14 cellular contexts compared by ENCODE assay signal in the genomic region with DNA sequence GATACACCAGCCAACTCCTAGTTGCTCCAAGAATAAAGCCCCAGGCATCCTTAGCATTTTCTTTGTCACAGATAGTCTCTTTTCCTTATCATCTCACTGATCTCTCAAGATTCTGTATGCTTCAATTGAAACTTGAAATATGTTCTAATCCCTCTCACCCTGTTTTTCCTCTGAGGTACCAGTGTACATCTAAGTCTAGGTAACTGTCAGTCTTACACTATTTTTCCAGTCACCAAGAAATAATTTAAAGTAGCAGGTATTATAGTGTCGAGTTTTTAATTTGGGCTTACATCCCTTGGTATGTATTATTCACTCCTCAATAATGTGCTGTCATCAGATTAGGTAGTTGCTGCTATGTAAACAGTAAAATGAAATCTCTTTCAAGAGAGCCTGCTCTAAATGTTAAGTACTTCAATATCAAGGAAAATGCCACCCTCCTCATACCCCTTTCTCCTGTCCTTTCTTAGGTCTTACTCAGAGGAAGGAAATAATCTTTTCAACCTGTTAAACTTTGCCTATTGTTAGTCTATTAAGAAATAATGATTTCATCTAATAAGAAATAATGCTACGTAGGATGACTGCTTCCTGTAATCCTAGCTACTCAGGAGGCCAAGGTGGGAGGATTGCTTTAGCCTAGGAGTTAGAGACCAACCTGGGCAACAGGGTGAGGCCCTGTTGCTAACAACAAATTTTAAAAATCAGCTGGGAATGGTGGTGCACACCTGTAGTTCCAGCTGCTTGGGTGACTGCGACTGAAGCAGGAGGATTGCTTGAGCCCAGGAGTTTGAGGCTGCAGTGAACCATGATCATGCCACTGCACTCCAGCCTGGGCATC. TPM values are rescaled to one million over a fixed set of nuclear protein-coding genes. Genes with fewer than 3 reads are reported as not detected.
DNase-seq lines count a peak whose midpoint lies in the region; ATAC-seq and TF ChIP-seq lines count a peak whose summit lies in the region.
"Had no signal": no experiment of that assay in that cellular context is flagged by ENCODE, and none has a peak within 500 bp of the region (broad histone marks: within the 10 kb centered on the region; RNA-seq: fewer than 3 reads in every experiment).

No MANE protein-coding gene starts in this region.

- H3K27ac ChIP-seq in A673 (ENCODE audit: low read depth, low read length, poor library complexity, severe bottlenecking) (peak overlapping the region; percentile 22), brain microvascular endothelial cell (peak overlapping the region; percentile 41), mesodermal cell (ENCODE audit: low read depth, low read length, severe bottlenecking) (peak overlapping the region; percentile 74), stomach (no peak overlapping the region), heart left ventricle (no peak overlapping the region)
- H3K27ac ChIP-seq: BLaER1, Peyer's patch had no signal

- in situ Hi-C loops in brain microvascular endothelial cell (cut with HindIII; ENCODE audit: low pct_ligation_motif_present, low sequenced_read_pairs) = no loop called here

- TF ChIP-seq EP300 in stomach (IDR thresholded peaks at IDR 0.05) = no peak

- POLR2A ChIA-PET in A673 (lab: Charles Lee; ENCODE audit: low non-redundant PET) = interaction anchor here (0.6 kb wide), 1 partner anchor 23 kb away, joined by 5 read pairs; no protein-coding TSS in a partner anchor

- H3K4me3 ChIP-seq in A673 (ENCODE audit: low read depth, low read length, poor library complexity, severe bottlenecking) = no peak overlapping the region
- H3K4me3 ChIP-seq in brain microvascular endothelial cell (ENCODE audit: low read depth, low read length) = no peak overlapping the region
- no peak overlapping the region for H3K4me3 ChIP-seq in mesodermal cell (ENCODE audit: extremely low read depth, insufficient read depth, low read length, poor library complexity, severe bottlenecking)
- no peak overlapping the region for H3K4me3 ChIP-seq in stomach
- no peak overlapping the region for H3K4me3 ChIP-seq in heart left ventricle
- H3K4me3 ChIP-seq: BLaER1, Peyer's patch had no signal

- no peaks in the 10 kb centered on the region for H3K9me3 ChIP-seq in A673 (ENCODE audit: low read depth, low read length, poor library complexity, severe bottlenecking)
- no peaks in the 10 kb centered on the region for H3K9me3 ChIP-seq in mesodermal cell (ENCODE audit: control insufficient read depth, low read length)
- no peaks in the 10 kb centered on the region for H3K9me3 ChIP-seq in stomach
- no peaks in the 10 kb centered on the region for H3K9me3 ChIP-seq in heart left ventricle
- H3K9me3 ChIP-seq: BLaER1, Peyer's patch had no signal

- TF ChIP-seq POLR2A in stomach (IDR thresholded peaks at IDR 0.05) = no peak
- TF ChIP-seq POLR2A in heart left ventricle (IDR thresholded peaks at IDR 0.05) = no peak

- H3K27me3 ChIP-seq in A673 (replicated peaks; ENCODE audit: insufficient read depth, low read depth, low read length, poor library complexity) = no peaks in the 10 kb centered on the region
- no peaks in the 10 kb centered on the region for H3K27me3 ChIP-seq in brain microvascular endothelial cell (replicated peaks)
- H3K27me3 ChIP-seq in stomach = no peaks in the 10 kb centered on the region
- no peaks in the 10 kb centered on the region for H3K27me3 ChIP-seq in heart left ventricle
- H3K27me3 ChIP-seq: BLaER1, Peyer's patch had no signal

- DNase-seq in A673 (ENCODE audit: low spot score) (no peak), HS-27A (ENCODE audit: low read depth) (peak; percentile 30), brain microvascular endothelial cell (no peak), NCI-H82 (lab: John Stamatoyannopoulos, UW) (no peak), stomach (no peak), heart left ventricle (no peak)
- no peak for DNase-seq in activated naive CD4-positive, alpha-beta T cell treated with Interleukin-2 at 50 U/mL for 16 hours
- DNase-seq: activated CD8-positive, alpha-beta memory T cell treated with anti-CD3 and anti-CD28 coated beads, Interleukin-2, amount 50 U/mL, for 48 hours; anterior cingulate cortex; MM.1S; Peyer's patch; small intestine had no signal

- no TSS peak for BruUV-seq in A673 (replicated peaks; lab: Mats Ljungman, UMichigan)

- H3K4me1 ChIP-seq in A673 (ENCODE audit: insufficient read depth, low read length, poor library complexity, severe bottlenecking) (peaks cover 36% of the 10 kb centered on the region), mesodermal cell (ENCODE audit: control insufficient read depth, insufficient read depth, low read length, poor library complexity, severe bottlenecking) (peaks cover 26% of the 10 kb centered on the region), stomach (peaks cover 7 to 69% (median 53%) of the 10 kb centered on the region in 4 donors), heart left ventricle (peaks cover 3 to 53% (median 33%) of the 10 kb centered on the region in 12 donors)
- H3K4me1 ChIP-seq: BLaER1, Peyer's patch had no signal

- 83 to 100% methylated on average over 1 of the region's 3 CpGs for WGBS in mesodermal cell (ENCODE audit: insufficient coverage in 2 of 2), 2 experiments
- 75 to 85% (median 79%) methylated on average over 3 of the region's 3 CpGs for WGBS in stomach, 5 donors
- 70 to 78% (median 74%) methylated on average over 3 of the region's 3 CpGs for WGBS in heart left ventricle, 4 donors

- TF ChIP-seq CTCF in A673 (conservative IDR thresholded peaks at IDR 0.05; ENCODE audit: low read depth, low read length) = no peak
- no peak for TF ChIP-seq CTCF in brain microvascular endothelial cell (IDR thresholded peaks at IDR 0.05; ENCODE audit: low read depth, low read length, missing control alignments)
- TF ChIP-seq CTCF in stomach (IDR thresholded peaks at IDR 0.05) = no peak
- no peak for TF ChIP-seq CTCF in heart left ventricle (IDR thresholded peaks at IDR 0.05)

- CTCF ChIA-PET in A673 (lab: Charles Lee) = no interaction called here

- ATAC-seq in heart left ventricle = no peak

- intact Hi-C loops in A673 (cut with micrococcal nuclease; ENCODE audit: unreplicated experiment) = no loop called here
- intact Hi-C loops in stomach (cut with DNase I; ENCODE audit: low total_unique reads) = no loop called here
- intact Hi-C loops in heart left ventricle (cut with DNase I) = no loop called here

- H3K36me3 ChIP-seq in A673 (ENCODE audit: insufficient read depth, low read length, poor library complexity, severe bottlenecking) = no peaks in the 10 kb centered on the region
- H3K36me3 ChIP-seq in brain microvascular endothelial cell (replicated peaks) = no peaks in the 10 kb centered on the region
- H3K36me3 ChIP-seq in mesodermal cell (ENCODE audit: control insufficient read depth, insufficient read depth, low read length) = peaks cover 17% of the 10 kb centered on the region
- no peaks in the 10 kb centered on the region for H3K36me3 ChIP-seq in stomach
- peaks cover 0 to 4% (median 0%) of the 10 kb centered on the region in 9 donors for H3K36me3 ChIP-seq in heart left ventricle
- H3K36me3 ChIP-seq: Peyer's patch had no signal

RNA-seq across cellular contexts. Expression of a gene that starts 39.8 kb away (rescaled TPM):
- total RNA-seq in A673 (2021) (28.8 and 28.9 TPM in 2 replicates), stomach (10 to 100 TPM; 12.9 to 32.2 (median 23.9) TPM), heart left ventricle (10 to 100 TPM; 12.7 to 55.8 (median 32.6) TPM)
- 38.9 TPM for polyA plus RNA-seq in mesodermal cell (2013, experiment 1 of 2)
- 36.0 TPM for polyA plus RNA-seq in mesodermal cell (2013, experiment 2 of 2)
- polyA plus RNA-seq in stomach (10 to 100 TPM in 1 of 3 donors, 1 to 10 TPM in 2; 7.1 to 13.6 (median 7.7) TPM), heart left ventricle (10 to 100 TPM; 11.5 to 22.6 TPM)

Comparison
In these comparisons a context has a peak if more than half of its experiments do, and no peak if none do; other contexts are left out.
1. H3K27ac ChIP-seq: peak in A673 (single experiment), brain microvascular endothelial cell (single experiment) and mesodermal cell (single experiment); none in stomach (0 of 5) and heart left ventricle (0 of 12).